In genomic region chr9:35914307-35914807, GRCh38 we compare ENCODE assay signal across 10 cellular contexts. TPM values are rescaled to one million over a fixed set of nuclear protein-coding genes. Genes with fewer than 3 reads are reported as not detected.
DNase-seq lines count a peak whose midpoint lies in the region; ATAC-seq, FAIRE-seq and TF ChIP-seq lines count a peak whose summit lies in the region.
"Had no signal": no experiment of that assay in that cellular context is flagged by ENCODE, and none has a peak within 500 bp of the region (broad histone marks: within the 10 kb centered on the region; RNA-seq: fewer than 3 reads in every experiment).

No MANE protein-coding gene starts in this region.

- no peak overlapping the region for H2BK12ac ChIP-seq in trophoblast cell (ENCODE audit: low read length)

- H3K18ac ChIP-seq in trophoblast cell (ENCODE audit: low read length): no peak overlapping the region

- H3K4me3 ChIP-seq in trophoblast cell (ENCODE audit: low read depth, low read length): peak overlapping the region; percentile 61

- peaks cover 2% of the 10 kb centered on the region for H3K79me2 ChIP-seq in trophoblast cell (ENCODE audit: control insufficient read depth, insufficient read depth, low read length, poor library complexity)

- no peak for TF ChIP-seq CTCF in WTC11 (IDR thresholded peaks at IDR 0.05)

- no peak overlapping the region for H3K23ac ChIP-seq in trophoblast cell (ENCODE audit: low read length)

- CTCF ChIA-PET in WTC11 (lab: Charles Lee): interaction anchor here (0.7 to 1.0 kb wide), 2 partner anchors 11 to 31 kb away, joined by 3 to 4 read pairs; no protein-coding TSS in a partner anchor

- WGBS in trophoblast cell (ENCODE audit: extremely low coverage, insufficient coverage, insufficient read length): no CpG with 5 or more reads among the region's 9 CpGs

- no peaks in the 10 kb centered on the region for H3K9me3 Mint-ChIP-seq in WTC11

- no peak overlapping the region for H3K9ac ChIP-seq in trophoblast cell (ENCODE audit: low read length)

- no peak overlapping the region for H2AK5ac ChIP-seq in trophoblast cell (ENCODE audit: low read length)

- no peak overlapping the region for H2BK5ac ChIP-seq in trophoblast cell (ENCODE audit: low read depth, low read length, poor library complexity)

- ATAC-seq in HG02884 (IDR thresholded peaks at IDR 0.05; ENCODE audit: unreplicated experiment) (no peak), HG02981 (IDR thresholded peaks at IDR 0.05; ENCODE audit: unreplicated experiment) (no peak), HG02588 (IDR thresholded peaks at IDR 0.05; ENCODE audit: unreplicated experiment) (no peak), WTC11 (no peak)

- H2BK120ac ChIP-seq in trophoblast cell (ENCODE audit: insufficient read depth, low read length, poor library complexity): no peak overlapping the region

- no peak overlapping the region for H3K27ac ChIP-seq in trophoblast cell (ENCODE audit: low read depth, low read length)

- no peaks in the 10 kb centered on the region for H3K36me3 ChIP-seq in trophoblast cell (ENCODE audit: control insufficient read depth in 1 of 2, insufficient read depth in 2 of 2, low read length in 2 of 2)

- no peak overlapping the region for H4K12ac ChIP-seq in trophoblast cell (ENCODE audit: low read depth, low read length)

- POLR2A ChIA-PET in WTC11 (lab: Charles Lee): interaction anchor here (0.6 kb wide), 1 partner anchor 1457 kb away, joined by 3 read pairs; no protein-coding TSS in a partner anchor

- peaks cover 4% of the 10 kb centered on the region; the same call in 1 of the 2 replicates for H3K27me3 Mint-ChIP-seq in WTC11 (ENCODE audit: low read depth)

- peak; percentile 28 for DNase-seq in EL
- DNase-seq in SK-N-DZ (ENCODE audit: low spot score): peak; percentile 86
- DNase-seq in frontal cortex (ENCODE audit: low spot score in 2 of 2): no peak
- peak; percentile 37 to 59 for DNase-seq in trophoblast cell
- DNase-seq in WTC11 (ENCODE audit: low spot score): no peak

- H2AFZ ChIP-seq in trophoblast cell (ENCODE audit: insufficient read depth, low read length, poor library complexity): peak overlapping the region; percentile 30

- peaks cover 2% of the 10 kb centered on the region for H3K9me3 ChIP-seq in trophoblast cell (ENCODE audit: insufficient read depth, low read depth, low read length)

- no peak overlapping the region for H3K27ac Mint-ChIP-seq in WTC11

- peaks cover 2% of the 10 kb centered on the region for H3K79me1 ChIP-seq in trophoblast cell (ENCODE audit: low read length)

- no peak overlapping the region for H3K4me2 ChIP-seq in trophoblast cell (ENCODE audit: low read length)

- H4K8ac ChIP-seq in trophoblast cell (ENCODE audit: low read depth, low read length): no peak overlapping the region

- FAIRE-seq in frontal cortex (lab: Jason Lieb, UNC): peak; percentile 98
- FAIRE-seq: G401.6 had no signal

- H3K4me1 ChIP-seq in trophoblast cell (ENCODE audit: control insufficient read depth in 1 of 2, insufficient read depth in 2 of 2, low read length in 2 of 2): peaks cover 8 to 16% of the 10 kb centered on the region in 2 experiments

- H3K4me3 Mint-ChIP-seq in WTC11: no peak overlapping the region

- H3K27me3 ChIP-seq in trophoblast cell (ENCODE audit: insufficient read depth, low read length): no peaks in the 10 kb centered on the region

- H3K4ac ChIP-seq in trophoblast cell (ENCODE audit: low read depth, low read length): no peak overlapping the region

- H3K36me3 Mint-ChIP-seq in WTC11: no peaks in the 10 kb centered on the region

- no peak overlapping the region for H4K91ac ChIP-seq in trophoblast cell (ENCODE audit: low read depth, low read length)

- H3K4me1 Mint-ChIP-seq in WTC11: peaks cover 19% of the 10 kb centered on the region

- no peak overlapping the region for H3K14ac ChIP-seq in trophoblast cell (ENCODE audit: low read length)

TF ChIP-seq in WTC11, 78 proteins besides CTCF, POLR2A, EP300 and RAD21:
- TF ChIP-seq ARID4B (CRISPR knock-in tag; IDR thresholded peaks at IDR 0.05; ENCODE audit: borderline replicate concordance) (no peak), PRDM15 (CRISPR knock-in tag; IDR thresholded peaks at IDR 0.05) (no peak), ATF1 (CRISPR knock-in tag; IDR thresholded peaks at IDR 0.05) (no peak), MYBL2 (CRISPR knock-in tag; IDR thresholded peaks at IDR 0.05) (no peak), NR1H2 (CRISPR knock-in tag; IDR thresholded peaks at IDR 0.05) (no peak)

RNA-seq across cellular contexts. Expression of gene SPAAR, which starts 5.1 kb away (rescaled TPM):
- not detected in 2 replicates for polyA plus RNA-seq in SK-N-DZ (2014; cell fraction: cytosol; rRNA removed)
- not detected in 2 replicates for polyA plus RNA-seq in SK-N-DZ (2014; cell fraction: nucleus; rRNA removed)
- total RNA-seq in frontal cortex (0.41 TPM), WTC11 (2021) (0.23 to 0.33 TPM in 2 of 3 replicates, not detected in the other)
- 0.11 TPM in 2 replicates for polyA plus RNA-seq in trophoblast cell (2013)
- total RNA-seq: fibroblast of villous mesenchyme had no signal

RNA-seq across cellular contexts. Expression of gene HRCT1, which starts 8.4 kb away (rescaled TPM):
- polyA plus RNA-seq in SK-N-DZ (2014; cell fraction: cytosol; rRNA removed): not detected in 2 replicates
- not detected in 2 replicates for polyA plus RNA-seq in SK-N-DZ (2014; cell fraction: nucleus; rRNA removed)
- total RNA-seq in frontal cortex (0.82 TPM), WTC11 (2021) (0.41 TPM in 1 of 3 replicates, not detected in the others)
- polyA plus RNA-seq in trophoblast cell (2013): 0.07 and 0.14 TPM in 2 replicates

RNA-seq across cellular contexts. Expression of gene OR2S2, which starts 43.6 kb away (rescaled TPM):
- not detected in 2 replicates for polyA plus RNA-seq in SK-N-DZ (2014; cell fraction: cytosol; rRNA removed)
- not detected in 2 replicates for polyA plus RNA-seq in SK-N-DZ (2014; cell fraction: nucleus; rRNA removed)
- total RNA-seq in frontal cortex: not detected
- polyA plus RNA-seq in trophoblast cell (2013): not detected in 2 replicates
- total RNA-seq in WTC11 (2021): not detected in 3 replicates

RNA-seq across cellular contexts. Expression of gene OR13J1, which starts 44.2 kb away (rescaled TPM):
- polyA plus RNA-seq in SK-N-DZ (2014; cell fraction: cytosol; rRNA removed): not detected in 2 replicates
- polyA plus RNA-seq in SK-N-DZ (2014; cell fraction: nucleus; rRNA removed): not detected in 2 replicates
- total RNA-seq in frontal cortex (not detected), WTC11 (2021) (not detected in 3 replicates)
- polyA plus RNA-seq in trophoblast cell (2013): not detected in 2 replicates
- total RNA-seq: fibroblast of villous mesenchyme had no signal

Comparison
In these comparisons a context has a peak if more than half of its experiments do, and no peak if none do; other contexts are left out.
1. DNase-seq: peak in EL (single experiment), SK-N-DZ (single experiment) and trophoblast cell (2 of 2); none in frontal cortex (0 of 2) and WTC11 (single experiment).